Comparison of ENCODE assay signal across 8 cellular contexts in the genomic region with DNA sequence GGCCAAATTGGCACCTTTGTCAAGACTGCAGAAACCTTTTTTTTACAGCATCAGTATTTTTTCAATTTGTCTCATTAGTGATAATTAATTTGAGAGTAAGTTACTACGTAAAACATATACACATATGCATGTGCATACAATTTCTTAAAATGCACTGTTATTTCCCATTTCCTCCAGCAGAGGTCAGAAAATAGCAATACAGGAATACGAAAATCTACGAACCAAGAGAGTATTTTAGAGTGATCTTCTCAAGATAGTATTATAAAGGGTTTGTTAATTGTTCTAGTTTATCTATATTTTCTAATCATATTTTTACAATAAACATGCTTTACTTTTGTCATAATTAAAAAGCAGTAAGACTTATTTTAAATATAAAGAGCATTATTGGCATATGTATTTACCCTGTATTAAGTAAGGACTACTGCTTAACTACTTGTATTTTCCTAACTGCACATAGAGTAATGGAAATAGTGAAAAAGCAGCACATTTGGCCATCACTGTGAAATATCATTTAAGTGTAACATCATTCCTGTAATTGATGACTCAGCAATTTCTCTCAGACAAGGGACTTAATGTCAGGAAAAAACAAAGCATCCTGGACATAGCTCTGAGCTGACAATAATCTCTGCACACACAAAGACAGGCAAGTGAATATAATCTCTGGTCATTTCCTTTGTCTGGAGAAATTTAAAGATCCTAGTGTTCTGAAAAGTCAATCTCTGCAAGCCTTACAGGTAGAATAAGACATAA. TPM values are rescaled to one million over a fixed set of nuclear protein-coding genes. Genes with fewer than 3 reads are reported as not detected.
DNase-seq lines count a peak whose midpoint lies in the region; ATAC-seq, FAIRE-seq and TF ChIP-seq lines count a peak whose summit lies in the region.

No MANE protein-coding gene starts in this region.

- CTCF ChIA-PET in BJ (lab: Yijun Ruan, JAX), result interaction anchor here (1.6 kb wide), 1 partner anchor 102 kb away, joined by 4 read pairs; no protein-coding TSS in a partner anchor
- CTCF ChIA-PET in HEK293T (lab: Yijun Ruan, JAX), result interaction anchor here (0.6 to 1.2 kb wide), 2 partner anchors 10 to 103 kb away, joined by 3 read pairs; no protein-coding TSS in a partner anchor

- no peak overlapping the region for H2AFZ ChIP-seq in SU-DHL-6 (ENCODE audit: low read depth, low read length, severe bottlenecking)

- H3K27me3 ChIP-seq in BJ (ENCODE audit: control insufficient read depth, insufficient read depth, low read length), result no peaks in the 10 kb centered on the region
- H3K27me3 ChIP-seq in SU-DHL-6 (ENCODE audit: low read length), result no peaks in the 10 kb centered on the region

- TF ChIP-seq CTCF in BJ (IDR thresholded peaks at IDR 0.05; ENCODE audit: insufficient read depth, low read depth, low read length), result peak; percentile 48; the same call in 1 of the 2 replicates
- TF ChIP-seq CTCF in SU-DHL-6 (IDR thresholded peaks at IDR 0.05; ENCODE audit: insufficient read depth, low read length, poor library complexity, severe bottlenecking), result peak; percentile 25

- H3K4me2 ChIP-seq in SU-DHL-6 (ENCODE audit: low read depth, low read length, poor library complexity, severe bottlenecking), result no peak overlapping the region

- DNase-seq in BJ (ENCODE audit: low read depth) (no peak), HEK293T (ENCODE audit: extremely low spot score) (peak; percentile 8), inferior parietal cortex (ENCODE audit: extremely low spot score) (peak; percentile 51), GM19239 (ENCODE audit: insufficient read length, low spot score) (no peak), NCI-H524 treated with DMSO at 0.1 percent for 48 hours (lab: John Stamatoyannopoulos, UW) (no peak)

- FAIRE-seq in GM19239 (lab: Jason Lieb, UNC), result no peak

- H3K36me3 ChIP-seq in BJ (ENCODE audit: control insufficient read depth, insufficient read depth, low read length) (no peaks in the 10 kb centered on the region), SU-DHL-6 (ENCODE audit: low read length) (no peaks in the 10 kb centered on the region)

- no peak overlapping the region for H3K9ac ChIP-seq in SU-DHL-6 (ENCODE audit: low read length)

- no peaks in the 10 kb centered on the region for H3K9me2 ChIP-seq in SU-DHL-6 (replicated peaks; ENCODE audit: insufficient read depth, low read length)

- no peak overlapping the region for H3K27ac ChIP-seq in SU-DHL-6 (ENCODE audit: low read depth, low read length)

- ATAC-seq in GM19463 (IDR thresholded peaks at IDR 0.05; ENCODE audit: unreplicated experiment) (no peak), GM19328 (IDR thresholded peaks at IDR 0.05; ENCODE audit: unreplicated experiment) (no peak)

- H3K4me3 ChIP-seq in BJ (ENCODE audit: low read depth, low read length) (no peak overlapping the region), SU-DHL-6 (ENCODE audit: insufficient read depth, low read length, poor library complexity, severe bottlenecking) (no peak overlapping the region)

- no peaks in the 10 kb centered on the region for H4K20me1 ChIP-seq in SU-DHL-6 (ENCODE audit: low read depth, low read length)

- POLR2A ChIA-PET in BJ (lab: Charles Lee), result no interaction called here
- POLR2A ChIA-PET in HEK293T (lab: Yijun Ruan, JAX), result no interaction called here

- no peaks in the 10 kb centered on the region for H3K79me2 ChIP-seq in SU-DHL-6 (ENCODE audit: insufficient read depth, low read length)

- H3F3A ChIP-seq in SU-DHL-6 (ENCODE audit: insufficient read depth), result no peaks in the 10 kb centered on the region

- no peaks in the 10 kb centered on the region for H3K9me3 ChIP-seq in SU-DHL-6 (ENCODE audit: insufficient read depth, low read length)

TF ChIP-seq in HEK293T, 16 proteins besides CTCF, POLR2A, EP300 and RAD21:
- TF ChIP-seq L3MBTL2 (conservative IDR thresholded peaks at IDR 0.05) (no peak), ELF4 (IDR thresholded peaks at IDR 0.05) (no peak), NFRKB (IDR thresholded peaks at IDR 0.05) (no peak), SUZ12 (IDR thresholded peaks at IDR 0.05) (no peak), CTBP1 (IDR thresholded peaks at IDR 0.05; ENCODE audit: borderline replicate concordance) (no peak), FOXK2 (IDR thresholded peaks at IDR 0.05) (no peak), SP1 (IDR thresholded peaks at IDR 0.05) (no peak)

RNA-seq across cellular contexts. Expression of a gene that starts 45.6 kb away (rescaled TPM):
- not detected in 2 replicates for polyA plus RNA-seq in BJ (2011; rRNA removed)
- not detected in 2 replicates for polyA minus RNA-seq in BJ (2011; rRNA and poly(A)+ RNA removed)

Comparison
In these comparisons a context has a peak if more than half of its experiments do, and no peak if none do; other contexts are left out.
1. DNase-seq: peak in HEK293T (single experiment) and inferior parietal cortex (single experiment); none in BJ (single experiment), GM19239 (single experiment) and NCI-H524 treated with DMSO at 0.1 percent for 48 hours (single experiment).